8 cellular contexts compared by ENCODE assay signal in genomic region chr9:93450817-93451761, GRCh38.
DNase-seq lines count a peak whose midpoint lies in the region; ATAC-seq lines count a peak whose summit lies in the region.

TSS of gene FAM120A (plus strand) at chr9:93451685. CDS start at chr9:93451916, 231 bp downstream.

- ATAC-seq in HG03457 (IDR thresholded peaks at IDR 0.05; ENCODE audit: unreplicated experiment), result peak; percentile 36

- peak within 1 kb of the TSS; percentile 94 for H3K4me2 ChIP-seq in BLaER1

- peak; percentile 55 for DNase-seq in GM19240 (ENCODE audit: insufficient read length, low spot score)
- peak; percentile 77 for DNase-seq in NCI-H774 (lab: John Stamatoyannopoulos, UW)
- peak; percentile 86 for DNase-seq in activated CD8-positive, alpha-beta memory T cell treated with anti-CD3 and anti-CD28 coated beads for 24 hours
- DNase-seq in effector memory CD4-positive, alpha-beta T cell, result peak; percentile 64 to 75 (median 72)
- peak; percentile 79 for DNase-seq in medulla oblongata (ENCODE audit: extremely low spot score)
- DNase-seq in stimulated activated CD4-positive, alpha-beta T cell treated with anti-CD3 and anti-CD28 coated beads, TNF-alpha, amount 100 ng/mL, for 48 hours (ENCODE audit: low read depth in 3 of 3), result peak; percentile 47 to 60 (median 56)

- H3K4me3 ChIP-seq in BLaER1, result peak within 1 kb of the TSS; percentile 86
- peak within 1 kb of the TSS; percentile 82 for H3K4me3 ChIP-seq in effector memory CD4-positive, alpha-beta T cell (ENCODE audit: insufficient read depth, low read depth, low read length, poor library complexity, severe bottlenecking)

- H3K27me3 ChIP-seq in BLaER1, result no peaks in the 10 kb centered on the region
- no peaks in the 10 kb centered on the region for H3K27me3 ChIP-seq in effector memory CD4-positive, alpha-beta T cell (replicated peaks; ENCODE audit: control insufficient read depth, insufficient read depth, low read length, poor library complexity, severe bottlenecking)

- H3K27ac ChIP-seq in BLaER1, result peak within 1 kb of the TSS; percentile 94
- H3K27ac ChIP-seq in effector memory CD4-positive, alpha-beta T cell (ENCODE audit: insufficient read depth, low read length, poor library complexity, severe bottlenecking), result peak within 1 kb of the TSS; percentile 91

- H4K20me1 ChIP-seq in BLaER1, result peaks cover 28% of the 10 kb centered on the region

- H3K9me3 ChIP-seq in BLaER1, result no peaks in the 10 kb centered on the region
- no peaks in the 10 kb centered on the region for H3K9me3 ChIP-seq in effector memory CD4-positive, alpha-beta T cell (ENCODE audit: control insufficient read depth, low read length)

- peak within 1 kb of the TSS; percentile 97 for H3K9ac ChIP-seq in BLaER1

- peaks cover 46% of the 10 kb centered on the region for H3K36me3 ChIP-seq in BLaER1
- H3K36me3 ChIP-seq in effector memory CD4-positive, alpha-beta T cell (ENCODE audit: control insufficient read depth, insufficient read depth, low read length), result peaks cover 23% of the 10 kb centered on the region

- H3K4me1 ChIP-seq in BLaER1, result peaks cover 29% of the 10 kb centered on the region
- H3K4me1 ChIP-seq in effector memory CD4-positive, alpha-beta T cell (ENCODE audit: control insufficient read depth, insufficient read depth, low read length, poor library complexity, severe bottlenecking), result peaks cover 12% of the 10 kb centered on the region

Comparison
In these comparisons a context has a peak if more than half of its experiments do, and no peak if none do; other contexts are left out.
1. Peak in every context shown above with its lines: DNase-seq, ATAC-seq, H3K4me3 ChIP-seq and H3K27ac ChIP-seq.